11 cellular contexts compared by ENCODE assay signal in genomic region chr6:2542101-2542857, GRCh38.
DNase-seq lines count a peak whose midpoint lies in the region; ATAC-seq, FAIRE-seq and TF ChIP-seq lines count a peak whose summit lies in the region.
"Had no signal": no experiment of that assay in that cellular context is flagged by ENCODE, and none has a peak within 500 bp of the region (broad histone marks: within the 10 kb centered on the region; RNA-seq: fewer than 3 reads in every experiment).

No MANE protein-coding gene starts in this region.

- in situ Hi-C loops in HepG2 (cut with HindIII; ENCODE audit: extremely low pct_ligation_motif_present, low pct_unique_long_range_greater_than_20kb): no loop called here

- H3K27ac ChIP-seq in HepG2 (ENCODE audit: extremely low read length, insufficient read depth, low read length): no peak overlapping the region
- no peak overlapping the region for H3K27ac ChIP-seq in right lobe of liver
- H3K27ac ChIP-seq in KMS-11: no peak overlapping the region

- H3K27me3 ChIP-seq in HepG2 (ENCODE audit: control insufficient read depth in 1 of 2, insufficient read depth in 2 of 2, low read length in 2 of 2): peaks cover 0 to 13% of the 10 kb centered on the region in 2 experiments; a peak in 2 of 5 replicates
- no peaks in the 10 kb centered on the region for H3K27me3 ChIP-seq in right lobe of liver
- peaks cover 46% of the 10 kb centered on the region for H3K27me3 ChIP-seq in KMS-11 (ENCODE audit: insufficient read depth, low read depth)

- peak overlapping the region; percentile 33 for H3K4me3 Mint-ChIP-seq in central memory CD8-positive, alpha-beta T cell
- H3K4me3 Mint-ChIP-seq: stimulated activated effector memory CD8-positive, alpha-beta T cell treated with anti-CD3 and anti-CD28 coated beads, Interleukin-12 subunit alpha, Interleukin-12 subunit beta, amount 100 ng/mL, for 72 hours had no signal

- 62% methylated on average over 8 of the region's 8 CpGs for WGBS in HepG2 (ENCODE audit: low lambda C conversion rate)
- 65% methylated on average over 6 of the region's 8 CpGs for WGBS in right lobe of liver (ENCODE audit: insufficient coverage, low coverage, low lambda C conversion rate, missing lambda C conversion rate)

- H3K4me3 ChIP-seq in HepG2 (replicated peaks in 1 of 3; ENCODE audit: insufficient read depth in 1 of 3, low read depth in 2 of 3, low read length in 3 of 3) (peak overlapping the region in 1 of 3 experiments; percentile 15; a peak in 1 of 6 replicates), right lobe of liver (no peak overlapping the region), KMS-11 (IDR thresholded peaks at IDR 0.05; ENCODE audit: insufficient read depth, low read depth, low read length) (no peak overlapping the region)

- H3K4me1 ChIP-seq in HepG2 (ENCODE audit: insufficient read depth, low read length) (peaks cover 18% of the 10 kb centered on the region), right lobe of liver (no peaks in the 10 kb centered on the region), KMS-11 (ENCODE audit: low read depth, poor library complexity, severe bottlenecking) (peaks cover 28% of the 10 kb centered on the region)

- peaks cover 16% of the 10 kb centered on the region for H3K4me1 Mint-ChIP-seq in central memory CD8-positive, alpha-beta T cell

- H3K9ac ChIP-seq in HepG2 (ENCODE audit: insufficient read depth, low read depth, low read length) (no peak overlapping the region), KMS-11 (no peak overlapping the region)

- intact Hi-C loops in HepG2 (cut with micrococcal nuclease; ENCODE audit: unreplicated experiment) (loop anchor here (2.0 kb wide), 1 partner anchor 23 kb away; no protein-coding TSS in a partner anchor), right lobe of liver (cut with DNase I) (no loop called here)

- TF ChIP-seq RAD21 in HepG2 (CRISPR knock-in tag; IDR thresholded peaks at IDR 0.05): no peak

- no peak overlapping the region for H3K27ac Mint-ChIP-seq in central memory CD8-positive, alpha-beta T cell (ENCODE audit: low read depth)
- H3K27ac Mint-ChIP-seq: stimulated activated effector memory CD8-positive, alpha-beta T cell treated with anti-CD3 and anti-CD28 coated beads, Interleukin-12 subunit alpha, Interleukin-12 subunit beta, amount 100 ng/mL, for 72 hours had no signal

- H3K4me2 ChIP-seq in HepG2 (ENCODE audit: low read depth, low read length): peak overlapping the region; percentile 48
- peak overlapping the region; percentile 74 for H3K4me2 ChIP-seq in KMS-11

- no peaks in the 10 kb centered on the region for H3K36me3 ChIP-seq in HepG2 (replicated peaks in 1 of 2; ENCODE audit: control insufficient read depth in 1 of 2, insufficient read depth in 2 of 2, low read length in 2 of 2)
- H3K36me3 ChIP-seq in right lobe of liver: no peaks in the 10 kb centered on the region
- H3K36me3 ChIP-seq in KMS-11 (ENCODE audit: insufficient read depth): no peaks in the 10 kb centered on the region

- H3K9me3 Mint-ChIP-seq in central memory CD8-positive, alpha-beta T cell: no peaks in the 10 kb centered on the region
- H3K9me3 Mint-ChIP-seq: stimulated activated effector memory CD8-positive, alpha-beta T cell treated with anti-CD3 and anti-CD28 coated beads, Interleukin-12 subunit alpha, Interleukin-12 subunit beta, amount 100 ng/mL, for 72 hours had no signal

- H3K27me3 Mint-ChIP-seq in central memory CD8-positive, alpha-beta T cell: peaks cover 46% of the 10 kb centered on the region

- POLR2A ChIA-PET in HepG2 (lab: Yijun Ruan, JAX): interaction anchor here (1.0 kb wide), 1 partner anchor 28 kb away, joined by 6 read pairs; no protein-coding TSS in a partner anchor

- no peak for TF ChIP-seq CTCF in HepG2 (CRISPR knock-in tag; IDR thresholded peaks at IDR 0.05)
- TF ChIP-seq CTCF in right lobe of liver (IDR thresholded peaks at IDR 0.05): no peak
- TF ChIP-seq CTCF in KMS-11 (conservative IDR thresholded peaks at IDR 0.05; ENCODE audit: low read depth, low read length): no peak

- no peak for TF ChIP-seq EP300 in HepG2 (IDR thresholded peaks at IDR 0.05; ENCODE audit: low read depth in 2 of 2, low read length in 2 of 2)
- TF ChIP-seq EP300 in HepG2 (CRISPR knock-in tag; IDR thresholded peaks at IDR 0.05; ENCODE audit: borderline replicate concordance): no peak

- DNase-seq in HepG2 (ENCODE audit: low spot score): no peak
- DNase-seq in right lobe of liver: no peak
- no peak for DNase-seq in central memory CD8-positive, alpha-beta T cell (ENCODE audit: low spot score in 2 of 2)
- no peak for DNase-seq in hepatic stellate cell (ENCODE audit: low spot score)
- no peak for DNase-seq in DMS153 treated with DMSO at 0.1 percent for 48 hours (lab: John Stamatoyannopoulos, UW; ENCODE audit: unreplicated experiment)
- DNase-seq in HK-2 (ENCODE audit: unreplicated experiment): no peak

- no peaks in the 10 kb centered on the region for H3K9me3 ChIP-seq in HepG2 (ENCODE audit: low read length)
- H3K9me3 ChIP-seq in right lobe of liver: no peaks in the 10 kb centered on the region

- CTCF ChIA-PET in HepG2 (lab: Yijun Ruan, JAX; ENCODE audit: low intra/inter-chr PET ratio, low total read pairs): no interaction called here

- H4K20me1 ChIP-seq in HepG2 (ENCODE audit: insufficient read depth, low read length) (no peaks in the 10 kb centered on the region), KMS-11 (ENCODE audit: insufficient read depth) (no peaks in the 10 kb centered on the region; the same call in 1 of the 2 replicates)

- no TSS peak for BruUV-seq in HepG2 (replicated peaks; lab: Mats Ljungman, UMichigan)

- no peak for FAIRE-seq in HepG2 (lab: Jason Lieb, UNC)
- FAIRE-seq: H1, urothelium cell line had no signal

- TF ChIP-seq POLR2A in HepG2 (IDR thresholded peaks at IDR 0.05; ENCODE audit: insufficient read depth in 1 of 2, low read depth in 2 of 2, low read length in 2 of 2) (no peak), right lobe of liver (IDR thresholded peaks at IDR 0.05) (no peak)

- ATAC-seq in HepG2: peak; percentile 56
- ATAC-seq in right lobe of liver: no peak
- ATAC-seq in central memory CD8-positive, alpha-beta T cell (replicated peaks; ENCODE audit: extremely low read depth, poor library complexity, severe bottlenecking): no peak
- ATAC-seq in HG03442 (IDR thresholded peaks at IDR 0.05; ENCODE audit: unreplicated experiment): no peak

- no peaks in the 10 kb centered on the region for H3K79me2 ChIP-seq in HepG2 (ENCODE audit: insufficient read depth, low read length)
- H3K79me2 ChIP-seq in KMS-11 (ENCODE audit: insufficient read depth, low read depth): no peaks in the 10 kb centered on the region

- H3K36me3 Mint-ChIP-seq in central memory CD8-positive, alpha-beta T cell (ENCODE audit: insufficient read depth): peaks cover 2% of the 10 kb centered on the region
- H3K36me3 Mint-ChIP-seq: stimulated activated effector memory CD8-positive, alpha-beta T cell treated with anti-CD3 and anti-CD28 coated beads, Interleukin-12 subunit alpha, Interleukin-12 subunit beta, amount 100 ng/mL, for 72 hours had no signal

- H2AFZ ChIP-seq in HepG2 (ENCODE audit: low read length) (no peak overlapping the region), KMS-11 (ENCODE audit: low read depth) (no peak overlapping the region)

TF ChIP-seq in HepG2, 621 proteins besides CTCF, POLR2A, EP300 and RAD21 (continues in another document):
- TF ChIP-seq ZBTB21 (CRISPR knock-in tag; IDR thresholded peaks at IDR 0.05): no peak
- no peak for TF ChIP-seq NCOA2 (CRISPR knock-in tag; IDR thresholded peaks at IDR 0.05)
- TF ChIP-seq ARNT (IDR thresholded peaks at IDR 0.05): no peak
- TF ChIP-seq ZXDC (CRISPR knock-in tag; IDR thresholded peaks at IDR 0.05): no peak
- no peak for TF ChIP-seq RFX1 (IDR thresholded peaks at IDR 0.05)
- no peak for TF ChIP-seq CBX2 (IDR thresholded peaks at IDR 0.05; ENCODE audit: low read depth, low read length)
- no peak for TF ChIP-seq CBX2 (CRISPR knock-in tag; IDR thresholded peaks at IDR 0.05; ENCODE audit: low read depth)
- no peak for TF ChIP-seq TBP (CRISPR knock-in tag; IDR thresholded peaks at IDR 0.05)
- no peak for TF ChIP-seq ISX (CRISPR knock-in tag; conservative IDR thresholded peaks at IDR 0.05)
- no peak for TF ChIP-seq ZBTB43 (CRISPR knock-in tag; conservative IDR thresholded peaks at IDR 0.05)
- TF ChIP-seq PRPF4 (IDR thresholded peaks at IDR 0.05; ENCODE audit: low read depth, low read length, poor library complexity, severe bottlenecking): no peak
- no peak for TF ChIP-seq SETDB1 (CRISPR knock-in tag; IDR thresholded peaks at IDR 0.05; ENCODE audit: borderline replicate concordance)
